13 cellular contexts compared by ENCODE assay signal in the genomic region with DNA sequence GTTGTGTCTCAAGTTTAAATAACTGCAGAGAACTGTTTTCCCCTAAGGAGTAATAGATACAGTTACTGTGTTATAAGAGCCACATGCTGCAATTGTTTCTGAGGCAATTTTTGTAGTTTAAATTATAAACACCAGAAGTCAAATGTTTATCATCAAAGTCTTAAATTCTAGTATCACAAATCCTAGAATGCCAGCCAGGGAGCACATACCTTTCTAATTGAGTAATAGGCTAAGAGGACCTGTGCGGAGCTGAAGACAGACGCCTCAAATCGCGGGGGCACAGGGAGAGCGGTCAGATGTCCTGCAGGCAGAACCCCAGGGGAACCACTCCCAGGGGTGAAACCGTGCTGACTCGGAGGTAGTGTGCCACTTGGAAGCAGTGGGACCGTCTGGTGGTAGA.
A peak's percentile ranks its signal among the peaks of the same experiment; 100 is the strongest.
DNase-seq lines count a peak whose midpoint lies in the region; ATAC-seq and TF ChIP-seq lines count a peak whose summit lies in the region.
"Had no signal": no experiment of that assay in that cellular context is flagged by ENCODE, and none has a peak within 500 bp of the region (broad histone marks: within the 10 kb centered on the region; RNA-seq: fewer than 3 reads in every experiment).

No MANE protein-coding gene starts in this region.

- H4K20me1 ChIP-seq in fibroblast of lung (ENCODE audit: control insufficient read depth, extremely low read depth, insufficient read depth, low read length) = no peaks in the 10 kb centered on the region

- H3K4me1 ChIP-seq in fibroblast of lung (ENCODE audit: control insufficient read depth, extremely low read depth, insufficient read depth, low read length) (peaks cover 36% of the 10 kb centered on the region), mesodermal cell (ENCODE audit: control insufficient read depth, insufficient read depth, low read length, poor library complexity, severe bottlenecking) (peaks cover 39% of the 10 kb centered on the region)
- H3K4me1 ChIP-seq: tibial artery had no signal

- H3K27me3 Mint-ChIP-seq in activated T-cell treated with anti-CD3 and anti-CD28 coated beads, Interleukin-2, amount 50 U/mL, for 72 hours (ENCODE audit: low read depth) = peaks cover 5% of the 10 kb centered on the region

- CTCF ChIA-PET in AG04450 (lab: Charles Lee) = no interaction called here

- H3K4me1 Mint-ChIP-seq in activated T-cell treated with anti-CD3 and anti-CD28 coated beads, Interleukin-2, amount 50 U/mL, for 72 hours (ENCODE audit: low read depth) = no peaks in the 10 kb centered on the region

- H3K4me3 Mint-ChIP-seq in activated T-cell treated with anti-CD3 and anti-CD28 coated beads, Interleukin-2, amount 50 U/mL, for 72 hours = no peak overlapping the region

- no peak for ATAC-seq in activated T-cell treated with anti-CD3 and anti-CD28 coated beads, Interleukin-2, amount 50 U/mL, for 72 hours (replicated peaks in 1 of 2)

- H3K4me3 ChIP-seq in AG04450 (ENCODE audit: low read depth, low read length) = peak overlapping the region; percentile 29; the same call in 1 of the 2 replicates
- H3K4me3 ChIP-seq in fibroblast of lung (replicated peaks in 1 of 4; ENCODE audit: control extremely low read depth in 1 of 4, insufficient read depth in 1 of 4, low read depth in 3 of 4, low read length in 4 of 4) = peak overlapping the region in 1 of 4 experiments; percentile 5
- H3K4me3 ChIP-seq in mesodermal cell (ENCODE audit: extremely low read depth, insufficient read depth, low read length, poor library complexity, severe bottlenecking) = no peak overlapping the region
- H3K4me3 ChIP-seq: skin epidermis, tibial artery had no signal

- peak overlapping the region; percentile 41 for H3K4me2 ChIP-seq in fibroblast of lung (ENCODE audit: extremely low read depth, insufficient read depth, low read length)

- H3K36me3 ChIP-seq in fibroblast of lung (ENCODE audit: control insufficient read depth, insufficient read depth, low read length) (no peaks in the 10 kb centered on the region), mesodermal cell (ENCODE audit: control insufficient read depth, insufficient read depth, low read length) (no peaks in the 10 kb centered on the region)
- H3K36me3 ChIP-seq: tibial artery had no signal

- H3K27ac ChIP-seq in AG04450 (ENCODE audit: low read depth, low read length) (peak overlapping the region; percentile 76), fibroblast of lung (ENCODE audit: insufficient read depth, low read length) (peak overlapping the region; percentile 33), mesodermal cell (ENCODE audit: low read depth, low read length, severe bottlenecking) (peak overlapping the region; percentile 46)
- H3K27ac ChIP-seq: tibial artery had no signal

- H3K27me3 ChIP-seq in AG04450 (ENCODE audit: control insufficient read depth, insufficient read depth, low read length) (no peaks in the 10 kb centered on the region), fibroblast of lung (ENCODE audit: control insufficient read depth, insufficient read depth, low read length) (no peaks in the 10 kb centered on the region)
- H3K27me3 ChIP-seq: tibial artery had no signal

- DNase-seq in AG04450 (ENCODE audit: low read depth, low spot score) = no peak
- peak; percentile 94 for DNase-seq in M059J (ENCODE audit: low read depth)
- peak; percentile 31 to 85 for DNase-seq in fibroblast of lung (ENCODE audit: low read depth in 2 of 2)
- DNase-seq in NCI-H1092 (lab: John Stamatoyannopoulos, UW) = no peak
- no peak for DNase-seq in iPS-NIHi7 (ENCODE audit: extremely low spot score)
- DNase-seq in NAMALWA (ENCODE audit: low spot score) = no peak
- DNase-seq in activated T-cell treated with anti-CD3 and anti-CD28 coated beads, Interleukin-2, amount 50 U/mL, for 72 hours = no peak
- DNase-seq: activated CD4-positive, alpha-beta T cell treated with anti-CD3 and anti-CD28 coated beads for 4 hours; GF-D8; NCI-H82; tibial artery had no signal

- H3K9me3 ChIP-seq in AG04450 (ENCODE audit: control insufficient read depth, insufficient read depth, low read length) (no peaks in the 10 kb centered on the region), fibroblast of lung (ENCODE audit: control insufficient read depth, insufficient read depth, low read depth, low read length) (no peaks in the 10 kb centered on the region), mesodermal cell (ENCODE audit: control insufficient read depth, low read length) (peaks cover 5% of the 10 kb centered on the region)
- H3K9me3 ChIP-seq: tibial artery had no signal

- H3K9ac ChIP-seq in fibroblast of lung (ENCODE audit: insufficient read depth, low read length) = peak overlapping the region; percentile 4

- POLR2A ChIA-PET in AG04450 (lab: Yijun Ruan, JAX) = interaction anchor here (0.7 to 1.6 kb wide), 3 partner anchors 12 to 290 kb away, joined by 3 to 4 read pairs (median 4); no protein-coding TSS in a partner anchor

- no peak overlapping the region for H2AFZ ChIP-seq in fibroblast of lung (ENCODE audit: low read length)

- no peaks in the 10 kb centered on the region for H3K9me3 Mint-ChIP-seq in activated T-cell treated with anti-CD3 and anti-CD28 coated beads, Interleukin-2, amount 50 U/mL, for 72 hours

- TF ChIP-seq CTCF in AG04450 (IDR thresholded peaks at IDR 0.05; ENCODE audit: low read depth, low read length) (no peak), fibroblast of lung (conservative IDR thresholded peaks at IDR 0.05 in 1 of 2, IDR thresholded peaks at IDR 0.05 in 1 of 2; ENCODE audit: low read depth in 1 of 2, low read length in 2 of 2) (no peak)

- no peaks in the 10 kb centered on the region for H3K36me3 Mint-ChIP-seq in activated T-cell treated with anti-CD3 and anti-CD28 coated beads, Interleukin-2, amount 50 U/mL, for 72 hours (ENCODE audit: insufficient read depth in 2 of 2)

- H3K79me2 ChIP-seq in fibroblast of lung (ENCODE audit: control insufficient read depth, insufficient read depth, low read length) = no peaks in the 10 kb centered on the region

- WGBS in mesodermal cell (ENCODE audit: insufficient coverage in 2 of 2), 2 experiments = 70 to 74% methylated on average over 7 to 8 of the region's 8 CpGs

- H3K27ac Mint-ChIP-seq in activated T-cell treated with anti-CD3 and anti-CD28 coated beads, Interleukin-2, amount 50 U/mL, for 72 hours = no peak overlapping the region

Comparison
In these comparisons a context has a peak if more than half of its experiments do, and no peak if none do; other contexts are left out.
1. DNase-seq: peak in M059J (single experiment) and fibroblast of lung (2 of 2); none in AG04450 (single experiment), NCI-H1092 (single experiment), iPS-NIHi7 (single experiment), NAMALWA (single experiment) and activated T-cell treated with anti-CD3 and anti-CD28 coated beads, Interleukin-2, amount 50 U/mL, for 72 hours (0 of 2).
2. Peak in every context shown above with its lines, with median percentiles within 50 percentile points of each other: H3K27ac ChIP-seq.